Comparison of ENCODE assay signal across 8 cellular contexts in the genomic region with DNA sequence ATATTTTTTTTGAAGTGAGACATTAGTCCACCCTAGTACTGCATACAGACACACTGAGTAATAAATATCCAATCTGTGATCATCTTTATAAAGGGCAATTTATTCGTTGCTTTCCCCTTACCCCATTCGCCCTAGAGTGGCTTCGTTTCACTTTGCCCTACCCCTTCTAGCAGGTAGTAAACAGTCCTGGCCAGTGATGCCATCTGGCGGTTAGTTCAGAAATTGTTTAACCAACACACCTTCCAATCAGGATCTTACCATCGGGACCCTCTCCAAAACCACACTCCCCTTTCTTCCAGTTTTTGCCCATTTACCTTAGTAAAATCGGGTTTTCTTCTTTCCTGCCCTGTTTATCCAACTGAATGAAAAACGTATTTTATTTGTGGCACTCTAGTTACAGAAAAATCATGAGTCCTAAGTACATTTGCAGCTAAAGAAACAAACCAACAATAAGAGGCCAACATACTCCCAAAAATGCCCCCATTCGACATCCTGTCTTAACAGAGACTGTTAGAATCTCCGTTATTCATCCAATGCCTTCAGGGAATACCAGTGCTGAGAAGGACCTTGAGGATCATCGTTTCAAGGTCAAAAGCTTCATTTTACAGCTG. TPM values are rescaled to one million over a fixed set of nuclear protein-coding genes. Genes with fewer than 3 reads are reported as not detected.
DNase-seq lines count a peak whose midpoint lies in the region; ATAC-seq and TF ChIP-seq lines count a peak whose summit lies in the region.

No MANE protein-coding gene starts in this region.

- CTCF ChIA-PET in HEK293 (lab: Yijun Ruan, JAX): interaction anchor here (0.5 to 1.3 kb wide), 7 partner anchors 35 to 776 kb away, joined by 3 to 4 read pairs (median 3); no protein-coding TSS in a partner anchor

- H3K4me3 ChIP-seq in HEK293 (ENCODE audit: low read depth, low read length) (no peak overlapping the region), NB4 (ENCODE audit: low read depth, low read length) (peak overlapping the region; percentile 77)

- H3K27ac ChIP-seq in HEK293 (ENCODE audit: extremely low read depth, low read depth, low read length): no peak overlapping the region

- POLR2A ChIA-PET in HEK293 (lab: Yijun Ruan, JAX): no interaction called here

- TF ChIP-seq CTCF in HEK293 (tag by site-specific recombination; IDR thresholded peaks at IDR 0.05) (peak; percentile 37; the same call in 1 of the 2 replicates), NB4 (IDR thresholded peaks at IDR 0.05; ENCODE audit: low read depth, low read length) (peak; percentile 46)

- intact Hi-C loops in left ventricle myocardium superior (cut with micrococcal nuclease): loop anchor here (2.0 kb wide), 1 partner anchor 331 kb away; no protein-coding TSS in a partner anchor

- DNase-seq in GF-D8 (lab: John Stamatoyannopoulos, UW) (peak; percentile 40), NB4 (ENCODE audit: low read depth) (peak; percentile 85), SW480 (ENCODE audit: low spot score) (peak; percentile 54), amniotic epithelial cell (ENCODE audit: low read depth) (peak; percentile 70), left ventricle myocardium superior (no peak), renal cortical epithelial cell (ENCODE audit: low read depth) (peak; percentile 76)

- H3K36me3 ChIP-seq in HEK293 (ENCODE audit: control insufficient read depth in 2 of 2, insufficient read depth in 1 of 2, low read length in 2 of 2): peaks cover 0 to 9% of the 10 kb centered on the region in 2 experiments; a peak in 1 of 3 replicates

- no peaks in the 10 kb centered on the region for H3K4me1 ChIP-seq in HEK293 (ENCODE audit: control insufficient read depth, insufficient read depth, low read length)

- TF ChIP-seq POLR2A in NB4 (IDR thresholded peaks at IDR 0.05; ENCODE audit: extremely low read depth, insufficient read length): no peak

- no peaks in the 10 kb centered on the region for H3K9me3 ChIP-seq in HEK293 (ENCODE audit: control insufficient read depth, insufficient read depth, low read depth, low read length)

- ATAC-seq in left ventricle myocardium superior (peak; percentile 46), HG02588 (IDR thresholded peaks at IDR 0.05; ENCODE audit: unreplicated experiment) (no peak)

TF ChIP-seq in HEK293, 187 proteins besides CTCF, POLR2A, EP300 and RAD21:
- TF ChIP-seq SP2 (tag by site-specific recombination; IDR thresholded peaks at IDR 0.05) (no peak), ZNF37A (tag by site-specific recombination; IDR thresholded peaks at IDR 0.05) (no peak), ZNF654 (tag by site-specific recombination; IDR thresholded peaks at IDR 0.05; ENCODE audit: low read depth) (peak; percentile 46), ZNF19 (tag by site-specific recombination; IDR thresholded peaks at IDR 0.05; ENCODE audit: low read depth) (no peak), ZNF2 (tag by site-specific recombination; IDR thresholded peaks at IDR 0.05) (peak; percentile 83), ZNF473 (tag by site-specific recombination; IDR thresholded peaks at IDR 0.05) (no peak), PRDM1 (tag by site-specific recombination; IDR thresholded peaks at IDR 0.05) (peak; percentile 57)
- TF ChIP-seq, protein P1, sequence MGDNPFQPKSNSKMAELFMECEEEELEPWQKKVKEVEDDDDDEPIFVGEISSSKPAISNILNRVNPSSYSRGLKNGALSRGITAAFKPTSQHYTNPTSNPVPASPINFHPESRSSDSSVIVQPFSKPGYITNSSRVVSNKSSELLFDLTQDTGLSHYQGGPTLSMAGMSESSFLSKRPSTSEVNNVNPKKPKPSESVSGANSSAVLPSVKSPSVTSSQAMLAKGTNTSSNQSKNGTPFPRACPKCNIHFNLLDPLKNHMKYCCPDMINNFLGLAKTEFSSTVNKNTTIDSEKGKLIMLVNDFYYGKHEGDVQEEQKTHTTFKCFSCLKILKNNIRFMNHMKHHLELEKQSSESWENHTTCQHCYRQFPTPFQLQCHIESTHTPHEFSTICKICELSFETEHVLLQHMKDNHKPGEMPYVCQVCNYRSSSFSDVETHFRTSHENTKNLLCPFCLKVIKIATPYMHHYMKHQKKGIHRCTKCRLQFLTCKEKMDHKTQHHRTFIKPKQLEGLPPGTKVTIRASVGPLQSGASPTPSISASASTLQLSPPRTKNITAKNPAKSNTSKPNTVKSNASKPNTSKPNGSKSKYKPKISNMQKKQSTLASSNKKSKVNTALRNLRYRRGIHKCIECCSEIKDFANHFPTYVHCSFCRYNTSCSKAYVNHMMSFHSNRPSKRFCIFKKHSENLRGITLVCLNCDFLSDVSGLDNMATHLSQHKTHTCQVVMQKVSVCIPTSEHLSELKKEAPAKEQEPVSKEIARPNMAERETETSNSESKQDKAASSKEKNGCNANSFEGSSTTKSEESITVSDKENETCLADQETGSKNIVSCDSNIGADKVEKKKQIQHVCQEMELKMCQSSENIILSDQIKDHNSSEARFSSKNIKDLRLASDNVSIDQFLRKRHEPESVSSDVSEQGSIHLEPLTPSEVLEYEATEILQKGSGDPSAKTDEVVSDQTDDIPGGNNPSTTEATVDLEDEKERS (tag by site-specific recombination; IDR thresholded peaks at IDR 0.05): no peak
- TF ChIP-seq, protein P2, sequence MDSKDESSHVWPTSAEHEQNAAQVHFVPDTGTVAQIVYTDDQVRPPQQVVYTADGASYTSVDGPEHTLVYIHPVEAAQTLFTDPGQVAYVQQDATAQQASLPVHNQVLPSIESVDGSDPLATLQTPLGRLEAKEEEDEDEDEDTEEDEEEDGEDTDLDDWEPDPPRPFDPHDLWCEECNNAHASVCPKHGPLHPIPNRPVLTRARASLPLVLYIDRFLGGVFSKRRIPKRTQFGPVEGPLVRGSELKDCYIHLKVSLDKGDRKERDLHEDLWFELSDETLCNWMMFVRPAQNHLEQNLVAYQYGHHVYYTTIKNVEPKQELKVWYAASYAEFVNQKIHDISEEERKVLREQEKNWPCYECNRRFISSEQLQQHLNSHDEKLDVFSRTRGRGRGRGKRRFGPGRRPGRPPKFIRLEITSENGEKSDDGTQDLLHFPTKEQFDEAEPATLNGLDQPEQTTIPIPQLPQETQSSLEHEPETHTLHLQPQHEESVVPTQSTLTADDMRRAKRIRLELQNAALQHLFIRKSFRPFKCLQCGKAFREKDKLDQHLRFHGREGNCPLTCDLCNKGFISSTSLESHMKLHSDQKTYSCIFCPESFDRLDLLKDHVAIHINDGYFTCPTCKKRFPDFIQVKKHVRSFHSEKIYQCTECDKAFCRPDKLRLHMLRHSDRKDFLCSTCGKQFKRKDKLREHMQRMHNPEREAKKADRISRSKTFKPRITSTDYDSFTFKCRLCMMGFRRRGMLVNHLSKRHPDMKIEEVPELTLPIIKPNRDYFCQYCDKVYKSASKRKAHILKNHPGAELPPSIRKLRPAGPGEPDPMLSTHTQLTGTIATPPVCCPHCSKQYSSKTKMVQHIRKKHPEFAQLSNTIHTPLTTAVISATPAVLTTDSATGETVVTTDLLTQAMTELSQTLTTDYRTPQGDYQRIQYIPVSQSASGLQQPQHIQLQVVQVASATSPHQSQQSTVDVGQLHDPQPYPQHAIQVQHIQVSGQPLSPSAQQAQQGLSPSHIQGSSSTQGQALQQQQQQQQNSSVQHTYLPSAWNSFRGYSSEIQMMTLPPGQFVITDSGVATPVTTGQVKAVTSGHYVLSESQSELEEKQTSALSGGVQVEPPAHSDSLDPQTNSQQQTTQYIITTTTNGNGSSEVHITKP (tag by site-specific recombination; IDR thresholded peaks at IDR 0.05): peak; percentile 33; the same call in 1 of the 2 replicates
- TF ChIP-seq, protein P3, sequence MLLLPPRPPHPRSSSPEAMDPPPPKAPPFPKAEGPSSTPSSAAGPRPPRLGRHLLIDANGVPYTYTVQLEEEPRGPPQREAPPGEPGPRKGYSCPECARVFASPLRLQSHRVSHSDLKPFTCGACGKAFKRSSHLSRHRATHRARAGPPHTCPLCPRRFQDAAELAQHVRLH (tag by site-specific recombination; IDR thresholded peaks at IDR 0.05): peak; percentile 44; the same call in 1 of the 2 replicates
- TF ChIP-seq, protein P4, sequence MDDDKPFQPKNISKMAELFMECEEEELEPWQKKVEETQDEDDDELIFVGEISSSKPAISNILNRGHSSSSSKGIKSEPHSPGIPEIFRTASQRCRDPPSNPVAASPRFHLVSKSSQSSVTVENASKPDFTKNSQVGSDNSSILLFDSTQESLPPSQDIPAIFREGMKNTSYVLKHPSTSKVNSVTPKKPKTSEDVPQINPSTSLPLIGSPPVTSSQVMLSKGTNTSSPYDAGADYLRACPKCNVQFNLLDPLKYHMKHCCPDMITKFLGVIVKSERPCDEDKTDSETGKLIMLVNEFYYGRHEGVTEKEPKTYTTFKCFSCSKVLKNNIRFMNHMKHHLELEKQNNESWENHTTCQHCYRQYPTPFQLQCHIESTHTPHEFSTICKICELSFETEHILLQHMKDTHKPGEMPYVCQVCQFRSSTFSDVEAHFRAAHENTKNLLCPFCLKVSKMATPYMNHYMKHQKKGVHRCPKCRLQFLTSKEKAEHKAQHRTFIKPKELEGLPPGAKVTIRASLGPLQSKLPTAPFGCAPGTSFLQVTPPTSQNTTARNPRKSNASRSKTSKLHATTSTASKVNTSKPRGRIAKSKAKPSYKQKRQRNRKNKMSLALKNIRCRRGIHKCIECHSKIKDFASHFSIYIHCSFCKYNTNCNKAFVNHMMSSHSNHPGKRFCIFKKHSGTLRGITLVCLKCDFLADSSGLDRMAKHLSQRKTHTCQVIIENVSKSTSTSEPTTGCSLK (tag by site-specific recombination; IDR thresholded peaks at IDR 0.05): no peak

RNA-seq across cellular contexts. Expression of a gene that starts 2.2 kb away (rescaled TPM):
- 95.3 TPM for total RNA-seq in left ventricle myocardium superior
- total RNA-seq in renal cortical epithelial cell: 117 and 129 TPM in 2 replicates
